ENCODE assay signal across 8 cellular contexts in genomic region chr4:18022572-18023039, GRCh38. TPM values are rescaled to one million over a fixed set of nuclear protein-coding genes. Genes with fewer than 3 reads are reported as not detected.
A peak's percentile ranks its signal among the peaks of the same experiment; 100 is the strongest.
DNase-seq lines count a peak whose midpoint lies in the region; ATAC-seq and TF ChIP-seq lines count a peak whose summit lies in the region.

No MANE protein-coding gene starts in this region.

- H3K4me1 ChIP-seq in SJSA1 (replicated peaks) (peaks cover 13% of the 10 kb centered on the region), rectal smooth muscle tissue (ENCODE audit: control insufficient read depth, insufficient read depth, low read length) (peaks cover 7% of the 10 kb centered on the region)

- TF ChIP-seq CTCF in fibroblast of the aortic adventitia (IDR thresholded peaks at IDR 0.05; ENCODE audit: insufficient read depth, low read length) = no peak

- no peak overlapping the region for H3K9ac ChIP-seq in rectal smooth muscle tissue (ENCODE audit: low read length)

- H3K27ac ChIP-seq in SJSA1 (peak overlapping the region; percentile 96), rectal smooth muscle tissue (ENCODE audit: low read depth, low read length) (peak overlapping the region; percentile 94)

- H3K4me3 ChIP-seq in GM08714 (ENCODE audit: low read length) = peak overlapping the region; percentile 93
- H3K4me3 ChIP-seq in SJSA1 = peak overlapping the region; percentile 94
- H3K4me3 ChIP-seq in fibroblast of the aortic adventitia (ENCODE audit: low read depth, low read length) = peak overlapping the region; percentile 95
- H3K4me3 ChIP-seq in rectal smooth muscle tissue (ENCODE audit: low read length) = peak overlapping the region; percentile 93

- H3K36me3 ChIP-seq in SJSA1 (peaks cover 7% of the 10 kb centered on the region), rectal smooth muscle tissue (ENCODE audit: control insufficient read depth, insufficient read depth, low read length) (no peaks in the 10 kb centered on the region)

- DNase-seq in SJSA1 (ENCODE audit: low read depth in 1 of 2, low spot score in 2 of 2) = no peak
- DNase-seq in fibroblast of the aortic adventitia (ENCODE audit: low read depth) = peak; percentile 12
- no peak for DNase-seq in cerebellum (ENCODE audit: low spot score)

- ATAC-seq in HG03045 (IDR thresholded peaks at IDR 0.05; ENCODE audit: unreplicated experiment) = no peak
- no peak for ATAC-seq in GM18519 (IDR thresholded peaks at IDR 0.05; ENCODE audit: low FRiP score, unreplicated experiment)
- ATAC-seq in GM21390 (IDR thresholded peaks at IDR 0.05; ENCODE audit: unreplicated experiment) = no peak

- peaks cover 9% of the 10 kb centered on the region for H3K27me3 ChIP-seq in SJSA1 (replicated peaks)
- no peaks in the 10 kb centered on the region for H3K27me3 ChIP-seq in rectal smooth muscle tissue (ENCODE audit: control insufficient read depth, insufficient read depth, low read length)

- H3K9me3 ChIP-seq in SJSA1 (replicated peaks) = no peaks in the 10 kb centered on the region

RNA-seq across cellular contexts. Expression of gene LCORL, which starts 1.1 kb away (rescaled TPM):
- 77.4 and 94.0 TPM in 2 replicates for total RNA-seq in SJSA1 (2014; rRNA removed; shearing (Covaris generic))
- total RNA-seq in fibroblast of the aortic adventitia (ENCODE audit: low replicate concordance) (6.7 and 11.0 TPM in 2 replicates), cerebellum (70.1 TPM)
